25 cellular contexts compared by ENCODE assay signal in genomic region chr12:114885501-114885900, GRCh38.
A peak's percentile ranks its signal among the peaks of the same experiment; 100 is the strongest.
DNase-seq lines count a peak whose midpoint lies in the region; ATAC-seq, FAIRE-seq and TF ChIP-seq lines count a peak whose summit lies in the region.
"Had no signal": no experiment of that assay in that cellular context is flagged by ENCODE, and none has a peak within 500 bp of the region (broad histone marks: within the 10 kb centered on the region; RNA-seq: fewer than 3 reads in every experiment).

No MANE protein-coding gene starts in this region.

- TF ChIP-seq POLR2A in HepG2 (IDR thresholded peaks at IDR 0.05; ENCODE audit: insufficient read depth in 1 of 2, low read depth in 2 of 2, low read length in 2 of 2): no peak

- no peak overlapping the region for H2BK12ac ChIP-seq in mesenchymal stem cell (ENCODE audit: low read length in 2 of 2)

- H3K9me3 ChIP-seq in hepatocyte (ENCODE audit: low read depth) (no peaks in the 10 kb centered on the region), HepG2 (ENCODE audit: low read length) (no peaks in the 10 kb centered on the region), mesenchymal stem cell (ENCODE audit: control insufficient read depth, low read length) (no peaks in the 10 kb centered on the region)
- H3K9me3 ChIP-seq: A549; BE2C; BLaER1 treated with 17β-estradiol and CSF1 and Interleukin-3, amounts not matched to agents 10 nM and 100 nM; HAP-1 had no signal

- H2BK15ac ChIP-seq in mesenchymal stem cell (ENCODE audit: low read depth, poor library complexity, severe bottlenecking): no peak overlapping the region

- no peaks in the 10 kb centered on the region for H3K79me1 ChIP-seq in mesenchymal stem cell (replicated peaks; ENCODE audit: low read length, poor library complexity, severe bottlenecking)

- no peak overlapping the region for H2AK5ac ChIP-seq in mesenchymal stem cell (ENCODE audit: low read length, severe bottlenecking)

- no peak overlapping the region for H3K18ac ChIP-seq in mesenchymal stem cell (ENCODE audit: low read depth in 1 of 2, low read length in 2 of 2)

- intact Hi-C loops in HepG2 (cut with micrococcal nuclease; ENCODE audit: unreplicated experiment): no loop called here

- H4K20me1 ChIP-seq in hepatocyte (ENCODE audit: insufficient read depth, poor library complexity, severe bottlenecking) (no peaks in the 10 kb centered on the region), HepG2 (ENCODE audit: insufficient read depth, low read length) (no peaks in the 10 kb centered on the region)
- H4K20me1 ChIP-seq: BLaER1 treated with 17β-estradiol and CSF1 and Interleukin-3, amounts not matched to agents 10 nM and 100 nM had no signal

- H3K4ac ChIP-seq in mesenchymal stem cell (ENCODE audit: low read depth in 1 of 2, low read length in 2 of 2): no peak overlapping the region

- H3K79me2 ChIP-seq in hepatocyte (no peaks in the 10 kb centered on the region), HepG2 (ENCODE audit: insufficient read depth, low read length) (no peaks in the 10 kb centered on the region)

- H4K8ac ChIP-seq in mesenchymal stem cell (ENCODE audit: low read length): peak overlapping the region; percentile 7

- no peak overlapping the region for H3K14ac ChIP-seq in mesenchymal stem cell (ENCODE audit: low read length in 2 of 2)

- H3K27me3 ChIP-seq in hepatocyte (no peaks in the 10 kb centered on the region), HepG2 (ENCODE audit: control insufficient read depth in 1 of 2, insufficient read depth in 2 of 2, low read length in 2 of 2) (0 out of 5 replicates have a peak, but pooled peaks cover 0 to 1% of the 10 kb centered on the region in 2 experiments), mesenchymal stem cell (ENCODE audit: control insufficient read depth in 1 of 2, insufficient read depth in 1 of 2, low read length in 2 of 2) (no peaks in the 10 kb centered on the region)
- H3K27me3 ChIP-seq: BE2C; BLaER1 treated with 17β-estradiol and CSF1 and Interleukin-3, amounts not matched to agents 10 nM and 100 nM had no signal

- no peak overlapping the region for H3K9ac ChIP-seq in HepG2 (ENCODE audit: insufficient read depth, low read depth, low read length)
- H3K9ac ChIP-seq in mesenchymal stem cell (ENCODE audit: low read length): no peak overlapping the region
- H3K9ac ChIP-seq: BLaER1 treated with 17β-estradiol and CSF1 and Interleukin-3, amounts not matched to agents 10 nM and 100 nM had no signal

- in situ Hi-C loops in HepG2 (cut with HindIII; ENCODE audit: extremely low pct_ligation_motif_present, low pct_unique_long_range_greater_than_20kb): no loop called here

- no peak for TF ChIP-seq CTCF in hepatocyte (IDR thresholded peaks at IDR 0.05; ENCODE audit: poor library complexity)
- TF ChIP-seq CTCF in HepG2 (CRISPR knock-in tag; IDR thresholded peaks at IDR 0.05): no peak; the same call in 1 of the 2 replicates

- no peaks in the 10 kb centered on the region for H3K36me3 ChIP-seq in hepatocyte (replicated peaks; ENCODE audit: insufficient read depth, low read depth)
- no peaks in the 10 kb centered on the region for H3K36me3 ChIP-seq in HepG2 (replicated peaks in 1 of 2; ENCODE audit: control insufficient read depth in 1 of 2, insufficient read depth in 2 of 2, low read length in 2 of 2)
- no peaks in the 10 kb centered on the region for H3K36me3 ChIP-seq in mesenchymal stem cell (ENCODE audit: control insufficient read depth in 1 of 2, insufficient read depth in 2 of 2, low read depth in 1 of 2, low read length in 2 of 2)
- H3K36me3 ChIP-seq: BE2C; BLaER1 treated with 17β-estradiol and CSF1 and Interleukin-3, amounts not matched to agents 10 nM and 100 nM; HAP-1 had no signal

- H3K4me2 ChIP-seq in hepatocyte (no peak overlapping the region), HepG2 (ENCODE audit: low read depth, low read length) (no peak overlapping the region), mesenchymal stem cell (ENCODE audit: low read length, poor library complexity, severe bottlenecking) (no peak overlapping the region)
- H3K4me2 ChIP-seq: A549; BLaER1 treated with 17β-estradiol and CSF1 and Interleukin-3, amounts not matched to agents 10 nM and 100 nM had no signal

- H3K4me3 ChIP-seq in hepatocyte (no peak overlapping the region), HepG2 (replicated peaks in 1 of 3; ENCODE audit: insufficient read depth in 1 of 3, low read depth in 2 of 3, low read length in 3 of 3) (no peak overlapping the region), mesenchymal stem cell (ENCODE audit: insufficient read depth in 1 of 2, low read depth in 1 of 2, low read length in 2 of 2) (no peak overlapping the region)
- H3K4me3 ChIP-seq: A549; BLaER1 treated with 17β-estradiol and CSF1 and Interleukin-3, amounts not matched to agents 10 nM and 100 nM; HAP-1 had no signal

- no peak for TF ChIP-seq RAD21 in HepG2 (CRISPR knock-in tag; IDR thresholded peaks at IDR 0.05)

- H3K23ac ChIP-seq in mesenchymal stem cell (ENCODE audit: low read length in 2 of 2): no peak overlapping the region

- no peak overlapping the region for H2BK120ac ChIP-seq in mesenchymal stem cell (ENCODE audit: low read depth, low read length)

- H3K9me2 ChIP-seq in hepatocyte (replicated peaks; ENCODE audit: insufficient read depth): no peaks in the 10 kb centered on the region

- H2AFZ ChIP-seq in hepatocyte (no peak overlapping the region), HepG2 (ENCODE audit: low read length) (no peak overlapping the region), mesenchymal stem cell (ENCODE audit: low read depth, low read length) (no peak overlapping the region)

- TF ChIP-seq EP300 in HepG2 (IDR thresholded peaks at IDR 0.05; ENCODE audit: low read depth in 2 of 2, low read length in 2 of 2) (no peak), HepG2 (CRISPR knock-in tag; IDR thresholded peaks at IDR 0.05; ENCODE audit: borderline replicate concordance) (no peak)

- H3K27ac ChIP-seq in hepatocyte (peak overlapping the region; percentile 84), HepG2 (ENCODE audit: extremely low read length, insufficient read depth, low read length) (no peak overlapping the region), mesenchymal stem cell (ENCODE audit: low read length, poor library complexity, severe bottlenecking) (no peak overlapping the region)
- H3K27ac ChIP-seq: A549; BLaER1 treated with 17β-estradiol and CSF1 and Interleukin-3, amounts not matched to agents 10 nM and 100 nM had no signal

- CTCF ChIA-PET in HepG2 (lab: Yijun Ruan, JAX; ENCODE audit: low intra/inter-chr PET ratio, low total read pairs): no interaction called here

- POLR2A ChIA-PET in HepG2 (lab: Yijun Ruan, JAX): no interaction called here

- no peak overlapping the region for H2BK5ac ChIP-seq in mesenchymal stem cell (ENCODE audit: low read depth, low read length, poor library complexity, severe bottlenecking)

- WGBS in hepatocyte (ENCODE audit: low lambda C conversion rate, missing lambda C conversion rate): 76% methylated on average over 4 of the region's 4 CpGs
- WGBS in HepG2 (ENCODE audit: low lambda C conversion rate): 22% methylated on average over 4 of the region's 4 CpGs
- 95% methylated on average over 4 of the region's 4 CpGs for WGBS in mesenchymal stem cell

- no peak for FAIRE-seq in HepG2 (lab: Jason Lieb, UNC)
- FAIRE-seq: A549, D721Med, GM12891, GM18507, H54 had no signal

- no TSS peak for BruUV-seq in HepG2 (replicated peaks; lab: Mats Ljungman, UMichigan)

- no peak for DNase-seq in hepatocyte (ENCODE audit: low spot score)
- DNase-seq in HepG2 (ENCODE audit: low spot score): no peak
- DNase-seq in mesenchymal stem cell: no peak
- DNase-seq in stimulated activated CD4-positive, alpha-beta T cell treated with anti-CD3 and anti-CD28 coated beads, Interleukin-4, amount 100 ng/mL, for 1 hour: no peak
- no peak for DNase-seq in GDM1 (lab: John Stamatoyannopoulos, UW)
- DNase-seq: 8988T; ACHN; AML-193; BE2C; CD4-positive, alpha-beta T cell; CD8-positive, alpha-beta memory T cell; DMS 273 treated with DMSO at 0.1 percent for 48 hours; DMS79; EL; GF-D8; GOT3; HFFc6 had no signal

- ATAC-seq in HepG2: no peak
- no peak for ATAC-seq in HG02973 (IDR thresholded peaks at IDR 0.05; ENCODE audit: unreplicated experiment)
- ATAC-seq: A549 had no signal

- no peak overlapping the region for H4K91ac ChIP-seq in mesenchymal stem cell (ENCODE audit: low read length)

- H3K4me1 ChIP-seq in hepatocyte (ENCODE audit: insufficient read depth) (peaks cover 17% of the 10 kb centered on the region), HepG2 (ENCODE audit: insufficient read depth, low read length) (peaks cover 4% of the 10 kb centered on the region; the same call in 1 of the 2 replicates), mesenchymal stem cell (ENCODE audit: control insufficient read depth, insufficient read depth, low read depth, low read length) (no peaks in the 10 kb centered on the region)
- H3K4me1 ChIP-seq: BLaER1 treated with 17β-estradiol and CSF1 and Interleukin-3, amounts not matched to agents 10 nM and 100 nM; HAP-1 had no signal

TF ChIP-seq in HepG2, 621 proteins besides CTCF, POLR2A, EP300 and RAD21 (continues in another document):
- no peak for TF ChIP-seq SNAPC5 (CRISPR knock-in tag; IDR thresholded peaks at IDR 0.05; ENCODE audit: borderline replicate concordance)
- peak; percentile 34; the same call in 1 of the 2 replicates for TF ChIP-seq CEBPB (IDR thresholded peaks at IDR 0.05; ENCODE audit: borderline replicate concordance, low read depth, low read length)
- TF ChIP-seq RARA (CRISPR knock-in tag; IDR thresholded peaks at IDR 0.05): peak; percentile 53
- no peak for TF ChIP-seq PHB2 (IDR thresholded peaks at IDR 0.05; ENCODE audit: partially characterized antibody)
- TF ChIP-seq TEF (CRISPR knock-in tag; IDR thresholded peaks at IDR 0.05): peak; percentile 62; the same call in 1 of the 2 replicates
- TF ChIP-seq CEBPG (CRISPR knock-in tag; IDR thresholded peaks at IDR 0.05): peak; percentile 52
